ENCODE assay signal across 26 cellular contexts in the genomic region with DNA sequence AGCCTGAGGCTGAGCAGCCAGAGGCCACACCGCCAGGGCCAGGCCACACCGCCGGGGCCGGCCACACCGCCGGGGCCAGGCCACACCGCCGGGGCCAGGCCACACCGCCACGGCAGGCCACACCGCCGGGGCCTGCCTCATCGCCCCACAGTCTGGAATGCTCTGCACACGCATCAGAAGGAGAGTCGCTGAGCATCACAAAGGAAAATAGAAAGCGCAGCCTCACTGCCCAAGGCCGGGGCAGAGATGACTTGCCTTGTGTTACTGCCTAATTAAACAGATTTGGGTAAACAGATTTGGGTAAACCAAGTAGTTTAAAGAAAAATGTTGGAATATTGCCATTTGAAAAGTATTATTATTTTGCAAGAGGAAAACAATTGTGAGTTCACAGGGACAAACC.
"Had no signal": no experiment of that assay in that cellular context is flagged by ENCODE, and none has a peak within 500 bp of the region (broad histone marks: within the 10 kb centered on the region; RNA-seq: fewer than 3 reads in every experiment).

No MANE protein-coding gene starts in this region.

- H3K4me2 ChIP-seq: smooth muscle cell had no signal

- H3K27ac ChIP-seq: left ventricle myocardium inferior, ovary, right atrium auricular region, right lobe of liver, stomach, thoracic aorta, tibial artery, vagina had no signal

- H3K27ac Mint-ChIP-seq: immature natural killer cell; natural killer cell treated with Interleukin-12 subunit alpha and Interleukin-12 subunit beta and Interleukin-15 and Interleukin-18, amount 100 ng/mL, for 72 hours; progenitor cell of endocrine pancreas; stimulated activated naive B cell treated with anti-CD40 and anti-IgM and Interleukin-4, amounts not matched to agents 10 μg/mL and 1 μg/mL and 100 μg/mL, for 72 hours; type B pancreatic cell had no signal

- H3K9me3 ChIP-seq: left ventricle myocardium inferior, mucosa of descending colon, ovary, right atrium auricular region, right lobe of liver, stomach, thoracic aorta, tibial artery, vagina had no signal

- ATAC-seq: mucosa of descending colon; naive thymus-derived CD4-positive, alpha-beta T cell; natural killer cell treated with Interleukin-12 subunit alpha and Interleukin-12 subunit beta and Interleukin-15 and Interleukin-18, amount 100 ng/mL, for 72 hours; right lobe of liver; stimulated activated naive CD8-positive, alpha-beta T cell treated with anti-CD3 and anti-CD28 coated beads, Interleukin-15, Interleukin-2, amounts not matched to agents 100 U/mL and 50 U/mL, for 24 hours had no signal

- H3K36me3 Mint-ChIP-seq: immature natural killer cell; naive thymus-derived CD4-positive, alpha-beta T cell; natural killer cell treated with Interleukin-12 subunit alpha and Interleukin-12 subunit beta and Interleukin-15 and Interleukin-18, amount 100 ng/mL, for 72 hours; type B pancreatic cell had no signal

- H3K4me3 ChIP-seq: left ventricle myocardium inferior, lung, mucosa of descending colon, ovary, right atrium auricular region, right lobe of liver, smooth muscle cell, stomach, thoracic aorta, tibial artery, vagina had no signal

- DNase-seq: hypothalamus; immature natural killer cell; left ventricle myocardium inferior; mesendoderm; midbrain; naive thymus-derived CD4-positive, alpha-beta T cell; nucleus accumbens; ovary; right lobe of liver; stimulated activated CD4-positive, alpha-beta T cell treated with anti-CD3 and anti-CD28 coated beads, Interleukin-12 subunit alpha, Interleukin-12 subunit beta, amount 100 ng/mL, for 4 hours; stimulated activated CD4-positive, alpha-beta T cell treated with anti-CD3 and anti-CD28 coated beads, Interleukin-15, amount 100 ng/mL, for 24 hours; stimulated activated CD4-positive, alpha-beta T cell treated with anti-CD3 and anti-CD28 coated beads, Interleukin-2, amount 100 ng/mL, for 24 hours; stimulated activated CD4-positive, alpha-beta T cell treated with anti-CD3 and anti-CD28 coated beads, Interleukin-4, amount 100 ng/mL, for 1 hour; stimulated activated naive B cell treated with anti-CD40 and anti-IgM and Interleukin-4, amounts not matched to agents 10 μg/mL and 1 μg/mL and 100 μg/mL, for 72 hours; stimulated activated naive CD8-positive, alpha-beta T cell treated with anti-CD3 and anti-CD28 coated beads, Interleukin-15, Interleukin-2, amounts not matched to agents 100 U/mL and 50 U/mL, for 24 hours; stomach; tibial artery had no signal

- H3K4me1 ChIP-seq: left ventricle myocardium inferior, right atrium auricular region, right lobe of liver, vagina had no signal

- H3K27me3 ChIP-seq: ovary, right atrium auricular region, vagina had no signal

- H3K9me3 Mint-ChIP-seq: immature natural killer cell; natural killer cell treated with Interleukin-12 subunit alpha and Interleukin-12 subunit beta and Interleukin-15 and Interleukin-18, amount 100 ng/mL, for 72 hours; stimulated activated naive B cell treated with anti-CD40 and anti-IgM and Interleukin-4, amounts not matched to agents 10 μg/mL and 1 μg/mL and 100 μg/mL, for 72 hours; type B pancreatic cell had no signal

- H3K4me3 Mint-ChIP-seq: immature natural killer cell; naive thymus-derived CD4-positive, alpha-beta T cell; natural killer cell treated with Interleukin-12 subunit alpha and Interleukin-12 subunit beta and Interleukin-15 and Interleukin-18, amount 100 ng/mL, for 72 hours; stimulated activated naive B cell treated with anti-CD40 and anti-IgM and Interleukin-4, amounts not matched to agents 10 μg/mL and 1 μg/mL and 100 μg/mL, for 72 hours; type B pancreatic cell had no signal

- H3K36me3 ChIP-seq: left ventricle myocardium inferior, ovary, right atrium auricular region, right lobe of liver, thoracic aorta, tibial artery, vagina had no signal
